22 cellular contexts compared by ENCODE assay signal in the genomic region with DNA sequence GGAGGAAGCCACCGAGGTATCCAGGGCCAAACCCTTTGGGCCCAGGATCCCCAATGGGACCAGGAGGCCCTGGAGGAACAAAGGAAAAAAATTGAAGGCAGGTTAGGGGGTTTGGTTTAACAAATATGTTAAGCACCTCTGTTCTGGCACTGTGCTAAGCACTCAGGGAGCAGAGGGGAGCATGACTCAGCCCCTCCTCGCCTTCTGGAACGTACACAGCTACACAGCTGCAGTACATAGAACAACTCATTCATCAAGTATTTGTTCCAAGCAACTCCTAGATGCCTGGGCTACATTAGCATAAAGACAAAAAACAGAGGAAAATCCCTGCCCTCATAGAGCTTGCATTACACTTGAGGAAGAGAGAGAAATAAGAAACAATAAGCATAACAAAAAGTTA.
DNase-seq lines count a peak whose midpoint lies in the region; ATAC-seq and TF ChIP-seq lines count a peak whose summit lies in the region.
"Had no signal": no experiment of that assay in that cellular context is flagged by ENCODE, and none has a peak within 500 bp of the region (broad histone marks: within the 10 kb centered on the region; RNA-seq: fewer than 3 reads in every experiment).

No MANE protein-coding gene starts in this region.

- H3K27me3 ChIP-seq in RWPE2 (ENCODE audit: insufficient read depth, poor library complexity, severe bottlenecking), result no peaks in the 10 kb centered on the region
- H3K27me3 ChIP-seq: thyroid gland had no signal

- peak; percentile 61; the same call in 2 of the 3 replicates for ATAC-seq in RWPE2 (ENCODE audit: low read depth)
- no peak for ATAC-seq in HG02885 (IDR thresholded peaks at IDR 0.05; ENCODE audit: poor library complexity, unreplicated experiment)
- no peak for ATAC-seq in HG03354 (IDR thresholded peaks at IDR 0.05; ENCODE audit: poor library complexity, severe bottlenecking, unreplicated experiment)
- ATAC-seq: Right ventricle myocardium inferior had no signal

- peak; percentile 82 for DNase-seq in HCEC 1CT
- no peak for DNase-seq in RWPE2 (ENCODE audit: low spot score)
- peak; percentile 83 for DNase-seq in fibroblast of mammary gland (ENCODE audit: low read depth)
- DNase-seq in renal cortical epithelial cell (ENCODE audit: low read depth), result peak; percentile 36
- no peak for DNase-seq in NOMO-1 treated with DMSO at 0.1 percent for 48 hours (lab: John Stamatoyannopoulos, UW; ENCODE audit: unreplicated experiment)
- DNase-seq: activated CD4-positive, alpha-beta T cell treated with anti-CD3 and anti-CD28 coated beads for 1 hour; activated CD8-positive, alpha-beta memory T cell treated with anti-CD3 and anti-CD28 coated beads for 24 hours; activated naive CD4-positive, alpha-beta T cell; activated T-cell treated with anti-CD3 and anti-CD28 coated beads, Interleukin-2, amount 50 U/mL, for 24 hours; AML-193; amygdala; DMS79 treated with DMSO at 0.1 percent for 48 hours; NCI-H1694; NCI-H748 treated with DMSO at 0.1 percent for 48 hours; stimulated activated CD4-positive, alpha-beta T cell treated with anti-CD3 and anti-CD28 coated beads, Interleukin-2, amount 100 ng/mL, for 48 hours; stimulated activated naive CD4-positive, alpha-beta T cell; T1000; thyroid gland had no signal

- no peaks in the 10 kb centered on the region for H3K9me3 ChIP-seq in RWPE2 (ENCODE audit: severe bottlenecking)
- H3K9me3 ChIP-seq: thyroid gland had no signal

- H3K27ac ChIP-seq in RWPE2 (ENCODE audit: poor library complexity, severe bottlenecking), result no peak overlapping the region
- H3K27ac ChIP-seq: HL-60, thyroid gland had no signal

- H3K36me3 ChIP-seq in RWPE2 (ENCODE audit: low read depth), result no peaks in the 10 kb centered on the region

- H3K4me1 ChIP-seq in RWPE2 (ENCODE audit: insufficient read depth, poor library complexity, severe bottlenecking), result no peaks in the 10 kb centered on the region
- H3K4me1 ChIP-seq: thyroid gland had no signal

- no peak overlapping the region for H3K4me3 ChIP-seq in RWPE2 (ENCODE audit: severe bottlenecking)
- H3K4me3 ChIP-seq in fibroblast of mammary gland (ENCODE audit: control insufficient read depth, low read depth, low read length), result no peak overlapping the region
- H3K4me3 ChIP-seq: thyroid gland had no signal

- TF ChIP-seq CTCF in RWPE2 (IDR thresholded peaks at IDR 0.05; ENCODE audit: poor library complexity, severe bottlenecking), result no peak
- no peak for TF ChIP-seq CTCF in fibroblast of mammary gland (conservative IDR thresholded peaks at IDR 0.05; ENCODE audit: control insufficient read depth, insufficient read depth, low read depth, low read length)

Comparison
In these comparisons a context has a peak if more than half of its experiments do, and no peak if none do; other contexts are left out.
1. DNase-seq: peak in HCEC 1CT (single experiment), fibroblast of mammary gland (single experiment) and renal cortical epithelial cell (single experiment); none in RWPE2 (single experiment) and NOMO-1 treated with DMSO at 0.1 percent for 48 hours (single experiment).